In genomic region chr4:47882228-47882627, GRCh38 we compare ENCODE assay signal across 24 cellular contexts. TPM values are rescaled to one million over a fixed set of nuclear protein-coding genes. Genes with fewer than 3 reads are reported as not detected.
DNase-seq lines count a peak whose midpoint lies in the region; ATAC-seq lines count a peak whose summit lies in the region.
"Had no signal": no experiment of that assay in that cellular context is flagged by ENCODE, and none has a peak within 500 bp of the region (broad histone marks: within the 10 kb centered on the region; RNA-seq: fewer than 3 reads in every experiment).

No MANE protein-coding gene starts in this region.

- peaks cover 2% of the 10 kb centered on the region for H3K4me1 ChIP-seq in adipocyte (ENCODE audit: control insufficient read depth, insufficient read depth, low read length)
- H3K4me1 ChIP-seq: BLaER1 treated with 17β-estradiol and CSF1 and Interleukin-3, amounts not matched to agents 10 nM and 100 nM had no signal

- no peaks in the 10 kb centered on the region for H3K27me3 ChIP-seq in adipocyte (replicated peaks; ENCODE audit: control insufficient read depth, insufficient read depth, low read length)
- H3K27me3 ChIP-seq: BLaER1 treated with 17β-estradiol and CSF1 and Interleukin-3, amounts not matched to agents 10 nM and 100 nM had no signal

- H3K4me1 Mint-ChIP-seq in activated T-cell treated with anti-CD3 and anti-CD28 coated beads, Interleukin-2, amount 50 U/mL, for 24 hours (ENCODE audit: low read depth), result peaks cover 2% of the 10 kb centered on the region
- H3K4me1 Mint-ChIP-seq in activated T-cell treated with anti-CD3 and anti-CD28 coated beads, Interleukin-2, amount 50 U/mL, for 72 hours (ENCODE audit: low read depth), result no peaks in the 10 kb centered on the region

- H3K36me3 ChIP-seq in adipocyte (ENCODE audit: control insufficient read depth, insufficient read depth, low read length, severe bottlenecking), result peaks cover 72% of the 10 kb centered on the region

- no peak overlapping the region for H3K9ac ChIP-seq in adipocyte (ENCODE audit: low read length)
- H3K9ac ChIP-seq: BLaER1 treated with 17β-estradiol and CSF1 and Interleukin-3, amounts not matched to agents 10 nM and 100 nM had no signal

- ATAC-seq in activated T-cell treated with anti-CD3 and anti-CD28 coated beads, Interleukin-2, amount 50 U/mL, for 72 hours (replicated peaks in 1 of 2), result no peak
- ATAC-seq in GM19452 (IDR thresholded peaks at IDR 0.05; ENCODE audit: unreplicated experiment), result no peak
- ATAC-seq: CD8-positive, alpha-beta T cell; PC-3 had no signal

- no peaks in the 10 kb centered on the region for H3K9me3 Mint-ChIP-seq in activated T-cell treated with anti-CD3 and anti-CD28 coated beads, Interleukin-2, amount 50 U/mL, for 24 hours
- H3K9me3 Mint-ChIP-seq in activated T-cell treated with anti-CD3 and anti-CD28 coated beads, Interleukin-2, amount 50 U/mL, for 72 hours, result no peaks in the 10 kb centered on the region
- H3K9me3 Mint-ChIP-seq: CD8-positive, alpha-beta T cell had no signal

- no peak for DNase-seq in activated T-cell treated with anti-CD3 and anti-CD28 coated beads, Interleukin-2, amount 50 U/mL, for 24 hours
- no peak for DNase-seq in activated T-cell treated with anti-CD3 and anti-CD28 coated beads, Interleukin-2, amount 50 U/mL, for 72 hours
- DNase-seq in adipocyte (ENCODE audit: low read depth) (peak; percentile 6), iris pigment epithelial cell (ENCODE audit: low read depth) (peak; percentile 11), NK-92 (lab: John Stamatoyannopoulos, UW; ENCODE audit: unreplicated experiment) (no peak), HK-2 (ENCODE audit: unreplicated experiment) (no peak)
- DNase-seq: 8988T; CD8-positive, alpha-beta T cell; DND-41; GDM1; KG1; NCI-H1105; NCI-H146; NCI-H2029; NCI-H345; NCI-H524; NCI-H82; PC-3; SHP77 treated with DMSO at 0.1 percent for 48 hours; SW 1271 had no signal

- H3K4me3 Mint-ChIP-seq in activated T-cell treated with anti-CD3 and anti-CD28 coated beads, Interleukin-2, amount 50 U/mL, for 24 hours, result no peak overlapping the region
- no peak overlapping the region for H3K4me3 Mint-ChIP-seq in activated T-cell treated with anti-CD3 and anti-CD28 coated beads, Interleukin-2, amount 50 U/mL, for 72 hours
- H3K4me3 Mint-ChIP-seq: CD8-positive, alpha-beta T cell had no signal

- H3K27me3 Mint-ChIP-seq in activated T-cell treated with anti-CD3 and anti-CD28 coated beads, Interleukin-2, amount 50 U/mL, for 24 hours, result no peaks in the 10 kb centered on the region
- H3K27me3 Mint-ChIP-seq in activated T-cell treated with anti-CD3 and anti-CD28 coated beads, Interleukin-2, amount 50 U/mL, for 72 hours (ENCODE audit: low read depth), result no peaks in the 10 kb centered on the region

- H3K4me3 ChIP-seq in adipocyte (ENCODE audit: low read length), result no peak overlapping the region
- H3K4me3 ChIP-seq: BLaER1 treated with 17β-estradiol and CSF1 and Interleukin-3, amounts not matched to agents 10 nM and 100 nM; SK-N-MC had no signal

- peak overlapping the region; percentile 7 for H3K27ac Mint-ChIP-seq in activated T-cell treated with anti-CD3 and anti-CD28 coated beads, Interleukin-2, amount 50 U/mL, for 24 hours
- no peak overlapping the region for H3K27ac Mint-ChIP-seq in activated T-cell treated with anti-CD3 and anti-CD28 coated beads, Interleukin-2, amount 50 U/mL, for 72 hours
- H3K27ac Mint-ChIP-seq: CD8-positive, alpha-beta T cell had no signal

- no peaks in the 10 kb centered on the region for H3K9me3 ChIP-seq in adipocyte (ENCODE audit: control insufficient read depth, low read length)
- H3K9me3 ChIP-seq: BLaER1 treated with 17β-estradiol and CSF1 and Interleukin-3, amounts not matched to agents 10 nM and 100 nM had no signal

- peaks cover 81% of the 10 kb centered on the region for H3K36me3 Mint-ChIP-seq in activated T-cell treated with anti-CD3 and anti-CD28 coated beads, Interleukin-2, amount 50 U/mL, for 24 hours (ENCODE audit: low read depth)
- peaks cover 0 to 22% of the 10 kb centered on the region in 2 donors for H3K36me3 Mint-ChIP-seq in activated T-cell treated with anti-CD3 and anti-CD28 coated beads, Interleukin-2, amount 50 U/mL, for 72 hours (ENCODE audit: insufficient read depth in 2 of 2)

RNA-seq across cellular contexts. Expression of gene NFXL1, which starts 32.2 kb away (rescaled TPM):
- total RNA-seq in activated T-cell treated with anti-CD3 and anti-CD28 coated beads, Interleukin-2, amount 50 U/mL, for 72 hours, result 10 to 100 TPM; 15.6 to 18.4 TPM

RNA-seq across cellular contexts. Expression of gene CORIN, which starts 44.4 kb away (rescaled TPM):
- total RNA-seq in activated T-cell treated with anti-CD3 and anti-CD28 coated beads, Interleukin-2, amount 50 U/mL, for 72 hours, result under 1 TPM; 0.25 to 0.29 TPM
- total RNA-seq: CD8-positive, alpha-beta T cell; PC-3; RPMI7951 had no signal

Comparison
In these comparisons a context has a peak if more than half of its experiments do, and no peak if none do; other contexts are left out.
1. DNase-seq: peak in adipocyte (single experiment) and iris pigment epithelial cell (single experiment); none in activated T-cell treated with anti-CD3 and anti-CD28 coated beads, Interleukin-2, amount 50 U/mL, for 24 hours (single experiment), activated T-cell treated with anti-CD3 and anti-CD28 coated beads, Interleukin-2, amount 50 U/mL, for 72 hours (0 of 2), NK-92 (single experiment) and HK-2 (single experiment).